In genomic region chr9:99266136-99267023, GRCh38 we compare ENCODE assay signal across 8 cellular contexts. TPM values are rescaled to one million over a fixed set of nuclear protein-coding genes. Genes with fewer than 3 reads are reported as not detected.
A peak's percentile ranks its signal among the peaks of the same experiment; 100 is the strongest.
DNase-seq lines count a peak whose midpoint lies in the region; ATAC-seq lines count a peak whose summit lies in the region.

No MANE protein-coding gene starts in this region.

- no peaks in the 10 kb centered on the region for H3K27me3 ChIP-seq in SJSA1 (replicated peaks)

- intact Hi-C loops in Right ventricle myocardium inferior (cut with DNase I) (no loop called here), posterior vena cava (cut with DNase I) (loop anchor here in 1 of 2 donors (5.0 to 10.0 kb wide), 2 partner anchors 556 to 958 kb away; partner anchors contain the start of gene NR4A3)

- H3K4me3 ChIP-seq in SJSA1: no peak overlapping the region

- DNase-seq in DMS153 (lab: John Stamatoyannopoulos, UW) (peak; percentile 5), KG1 (lab: John Stamatoyannopoulos, UW) (peak; percentile 38), SJSA1 (ENCODE audit: low read depth in 1 of 2, low spot score in 2 of 2) (peak; percentile 42 to 59), Right ventricle myocardium inferior (ENCODE audit: missing footprints) (peak; percentile 78), posterior vena cava (ENCODE audit: low spot score) (peak; percentile 90), GM19238 (ENCODE audit: insufficient read length, low spot score) (no peak)
- peak; percentile 64 for DNase-seq in activated naive CD4-positive, alpha-beta T cell treated with anti-CD3 and anti-CD28 coated beads, Interleukin-2, amount 50 U/mL, for 16 hours

- no peak overlapping the region for H3K27ac ChIP-seq in SJSA1

- no peaks in the 10 kb centered on the region for H3K9me3 ChIP-seq in SJSA1 (replicated peaks)

- peak; percentile 60 for ATAC-seq in GM21526 (IDR thresholded peaks at IDR 0.05; ENCODE audit: low FRiP score, unreplicated experiment)
- ATAC-seq in Right ventricle myocardium inferior: peak; percentile 71

- H3K36me3 ChIP-seq in SJSA1: no peaks in the 10 kb centered on the region

- peaks cover 5% of the 10 kb centered on the region; the same call in 1 of the 2 replicates for H3K4me1 ChIP-seq in SJSA1 (replicated peaks)

RNA-seq across cellular contexts. Expression of gene SEC61B, which starts 44.3 kb away (rescaled TPM):
- total RNA-seq in SJSA1 (2014; rRNA removed; shearing (Covaris generic)): 114 and 164 TPM in 2 replicates
- total RNA-seq in Right ventricle myocardium inferior (49.6 TPM), posterior vena cava (100 to 1,000 TPM; 108 to 117 TPM)

RNA-seq across cellular contexts. Expression of gene ALG2, which starts 44.6 kb away (rescaled TPM):
- 37.5 and 42.0 TPM in 2 replicates for total RNA-seq in SJSA1 (2014; rRNA removed; shearing (Covaris generic))
- total RNA-seq in Right ventricle myocardium inferior: 13.7 TPM
- total RNA-seq in posterior vena cava: 10 to 100 TPM; 22.5 to 25.4 TPM
